Comparison of ENCODE assay signal across 10 cellular contexts in genomic region chr4:37662861-37663390, GRCh38. TPM values are rescaled to one million over a fixed set of nuclear protein-coding genes. Genes with fewer than 3 reads are reported as not detected.
A peak's percentile ranks its signal among the peaks of the same experiment; 100 is the strongest.
DNase-seq lines count a peak whose midpoint lies in the region; ATAC-seq and TF ChIP-seq lines count a peak whose summit lies in the region.
"Had no signal": no experiment of that assay in that cellular context is flagged by ENCODE, and none has a peak within 500 bp of the region (broad histone marks: within the 10 kb centered on the region; RNA-seq: fewer than 3 reads in every experiment).

No MANE protein-coding gene starts in this region.

- H3K27me3 Mint-ChIP-seq in activated CD4-positive, alpha-beta memory T cell treated with anti-CD3 and anti-CD28 coated beads, Interleukin-2, amount 10 ng/mL, durations not matched to agents 7 days and 5 days = no peaks in the 10 kb centered on the region
- no peaks in the 10 kb centered on the region for H3K27me3 Mint-ChIP-seq in activated naive CD4-positive, alpha-beta T cell treated with anti-CD3 and anti-CD28 coated beads for 36 hours (ENCODE audit: low read depth)

- H3K36me3 ChIP-seq in lung (ENCODE audit: control insufficient read depth in 2 of 2, insufficient read depth in 2 of 2, low read length in 2 of 2) (no peaks in the 10 kb centered on the region), transverse colon (no peaks in the 10 kb centered on the region)

- no peak overlapping the region for H3K27ac Mint-ChIP-seq in activated CD4-positive, alpha-beta memory T cell treated with anti-CD3 and anti-CD28 coated beads, Interleukin-2, amount 10 ng/mL, durations not matched to agents 7 days and 5 days
- no peak overlapping the region for H3K27ac Mint-ChIP-seq in activated naive CD4-positive, alpha-beta T cell treated with anti-CD3 and anti-CD28 coated beads for 36 hours

- DNase-seq in NCI-H2227 (lab: John Stamatoyannopoulos, UW; ENCODE audit: unreplicated experiment) (peak; percentile 19), NCI-H2227 treated with DMSO at 0.1 percent for 48 hours (lab: John Stamatoyannopoulos, UW) (no peak), dorsolateral prefrontal cortex (peak in 1 of 10 donors; percentile 35), lung (ENCODE audit: low spot score) (no peak), transverse colon (no peak)
- no peak for DNase-seq in activated CD4-positive, alpha-beta memory T cell treated with anti-CD3 and anti-CD28 coated beads, Interleukin-2, amount 10 ng/mL, durations not matched to agents 7 days and 5 days
- no peak for DNase-seq in activated naive CD4-positive, alpha-beta T cell treated with anti-CD3 and anti-CD28 coated beads for 36 hours
- DNase-seq: mucosa of descending colon; stimulated activated naive CD4-positive, alpha-beta T cell had no signal

- POLR2A ChIA-PET in activated CD4-positive, alpha-beta memory T cell treated with anti-CD3 and anti-CD28 coated beads, Interleukin-2, amount 10 ng/mL, durations not matched to agents 7 days and 5 days (lab: Charles Lee) = no interaction called here

- CTCF ChIA-PET in activated CD4-positive, alpha-beta memory T cell treated with anti-CD3 and anti-CD28 coated beads, Interleukin-2, amount 10 ng/mL, durations not matched to agents 7 days and 5 days (lab: Charles Lee) = no interaction called here
- CTCF ChIA-PET in activated naive CD4-positive, alpha-beta T cell treated with anti-CD3 and anti-CD28 coated beads for 36 hours (lab: Charles Lee) = no interaction called here

- H3K36me3 Mint-ChIP-seq in activated CD4-positive, alpha-beta memory T cell treated with anti-CD3 and anti-CD28 coated beads, Interleukin-2, amount 10 ng/mL, durations not matched to agents 7 days and 5 days (ENCODE audit: low read depth) = peaks cover 39% of the 10 kb centered on the region
- peaks cover 9% of the 10 kb centered on the region for H3K36me3 Mint-ChIP-seq in activated naive CD4-positive, alpha-beta T cell treated with anti-CD3 and anti-CD28 coated beads for 36 hours (ENCODE audit: low read depth)

- H3K4me1 ChIP-seq in lung (ENCODE audit: control insufficient read depth in 2 of 2, insufficient read depth in 2 of 2, low read length in 2 of 2) (peaks cover 28 to 54% of the 10 kb centered on the region in 2 donors), transverse colon (peaks cover 24 to 66% (median 46%) of the 10 kb centered on the region in 4 donors)

- no peaks in the 10 kb centered on the region for H3K9me3 ChIP-seq in lung (ENCODE audit: control insufficient read depth in 2 of 2, insufficient read depth in 1 of 2, low read length in 1 of 2)
- no peaks in the 10 kb centered on the region for H3K9me3 ChIP-seq in transverse colon
- H3K9me3 ChIP-seq: mucosa of descending colon had no signal

- in situ Hi-C loops in transverse colon (cut with MboI; ENCODE audit: low pct_ligation_motif_present in 1 of 4, low pct_unique_long_range_greater_than_20kb in 1 of 4, low sequenced_read_pairs in 3 of 4) = no loop called here

- H3K4me1 Mint-ChIP-seq in activated CD4-positive, alpha-beta memory T cell treated with anti-CD3 and anti-CD28 coated beads, Interleukin-2, amount 10 ng/mL, durations not matched to agents 7 days and 5 days = peaks cover 67% of the 10 kb centered on the region
- H3K4me1 Mint-ChIP-seq in activated naive CD4-positive, alpha-beta T cell treated with anti-CD3 and anti-CD28 coated beads for 36 hours (ENCODE audit: low read depth) = peaks cover 50% of the 10 kb centered on the region

- H3K9me3 Mint-ChIP-seq in activated CD4-positive, alpha-beta memory T cell treated with anti-CD3 and anti-CD28 coated beads, Interleukin-2, amount 10 ng/mL, durations not matched to agents 7 days and 5 days = peaks cover 18% of the 10 kb centered on the region
- peaks cover 2% of the 10 kb centered on the region for H3K9me3 Mint-ChIP-seq in activated naive CD4-positive, alpha-beta T cell treated with anti-CD3 and anti-CD28 coated beads for 36 hours

- H3K27me3 ChIP-seq in dorsolateral prefrontal cortex = no peaks in the 10 kb centered on the region
- H3K27me3 ChIP-seq in lung (ENCODE audit: control insufficient read depth, insufficient read depth) = no peaks in the 10 kb centered on the region
- H3K27me3 ChIP-seq in transverse colon = no peaks in the 10 kb centered on the region

- peak overlapping the region in 1 of 59 donors; percentile 1 for H3K4me3 ChIP-seq in dorsolateral prefrontal cortex
- no peak overlapping the region for H3K4me3 ChIP-seq in lung
- no peak overlapping the region for H3K4me3 ChIP-seq in transverse colon
- H3K4me3 ChIP-seq: mucosa of descending colon had no signal

- peak overlapping the region in 40 of 59 donors; percentile 5 to 82 (median 48) for H3K27ac ChIP-seq in dorsolateral prefrontal cortex
- H3K27ac ChIP-seq in lung (ENCODE audit: low read depth in 1 of 2, low read length in 1 of 2) = peak overlapping the region; percentile 60 to 72
- peak overlapping the region; percentile 3 to 44 (median 36) for H3K27ac ChIP-seq in transverse colon

- 46 to 65% methylated on average over 5 of the region's 5 CpGs for WGBS in lung, 2 donors
- WGBS in transverse colon (ENCODE audit: low coverage in 1 of 2), 2 donors = 66% methylated on average over 5 of the region's 5 CpGs; no CpG with 5 or more reads in 1 of the 2 donors

- TF ChIP-seq POLR2A in transverse colon (IDR thresholded peaks at IDR 0.05) = no peak

- TF ChIP-seq CTCF in dorsolateral prefrontal cortex (IDR thresholded peaks at IDR 0.05 in 54 of 56, conservative IDR thresholded peaks at IDR 0.05 in 2 of 56; ENCODE audit: low read depth in 1 of 56, partially characterized antibody in 56 of 56) = no peak
- TF ChIP-seq CTCF in lung (IDR thresholded peaks at IDR 0.05; ENCODE audit: control extremely low read depth, extremely low read depth) = no peak
- TF ChIP-seq CTCF in transverse colon (IDR thresholded peaks at IDR 0.05) = no peak

- no peak for TF ChIP-seq EP300 in transverse colon (IDR thresholded peaks at IDR 0.05; ENCODE audit: low read depth)

- no peak overlapping the region for H3K4me3 Mint-ChIP-seq in activated CD4-positive, alpha-beta memory T cell treated with anti-CD3 and anti-CD28 coated beads, Interleukin-2, amount 10 ng/mL, durations not matched to agents 7 days and 5 days
- H3K4me3 Mint-ChIP-seq in activated naive CD4-positive, alpha-beta T cell treated with anti-CD3 and anti-CD28 coated beads for 36 hours = no peak overlapping the region

- ATAC-seq in lung (ENCODE audit: insufficient read depth, low FRiP score) (no peak), GM19397 (IDR thresholded peaks at IDR 0.05; ENCODE audit: unreplicated experiment) (no peak)
- ATAC-seq: mucosa of descending colon had no signal

- intact Hi-C loops in dorsolateral prefrontal cortex (cut with DNase I) = no loop called here
- intact Hi-C loops in transverse colon (cut with DNase I; ENCODE audit: low total_unique reads) = no loop called here
- intact Hi-C loops in activated naive CD4-positive, alpha-beta T cell treated with anti-CD3 and anti-CD28 coated beads for 36 hours (cut with micrococcal nuclease) = no loop called here

RNA-seq across cellular contexts. Expression of gene RELL1, which starts 23.2 kb away (rescaled TPM):
- total RNA-seq in dorsolateral prefrontal cortex (10 to 100 TPM in 119 of 120 experiments, 1 to 10 TPM in 1; 9.3 to 58.1 (median 21.9) TPM), lung (10 to 100 TPM; 33.5 to 47.4 TPM), transverse colon (100 to 1,000 TPM in 2 of 4 donors, 10 to 100 TPM in 1, 1 to 10 TPM in 1; 9.2 to 192 (median 107) TPM)
- 1 to 10 TPM; 1.8 to 7.7 TPM for polyA plus RNA-seq in lung
- 10 to 100 TPM; 40.9 to 44.9 TPM for total RNA-seq in activated CD4-positive, alpha-beta memory T cell treated with anti-CD3 and anti-CD28 coated beads, Interleukin-2, amount 10 ng/mL, durations not matched to agents 7 days and 5 days
- total RNA-seq in activated naive CD4-positive, alpha-beta T cell treated with anti-CD3 and anti-CD28 coated beads for 36 hours = 10 to 100 TPM in 1 of 2 experiments, 1 to 10 TPM in 1; 8.7 to 10.3 TPM
